Comparison of ENCODE assay signal across 1 cellular context in the genomic region with DNA sequence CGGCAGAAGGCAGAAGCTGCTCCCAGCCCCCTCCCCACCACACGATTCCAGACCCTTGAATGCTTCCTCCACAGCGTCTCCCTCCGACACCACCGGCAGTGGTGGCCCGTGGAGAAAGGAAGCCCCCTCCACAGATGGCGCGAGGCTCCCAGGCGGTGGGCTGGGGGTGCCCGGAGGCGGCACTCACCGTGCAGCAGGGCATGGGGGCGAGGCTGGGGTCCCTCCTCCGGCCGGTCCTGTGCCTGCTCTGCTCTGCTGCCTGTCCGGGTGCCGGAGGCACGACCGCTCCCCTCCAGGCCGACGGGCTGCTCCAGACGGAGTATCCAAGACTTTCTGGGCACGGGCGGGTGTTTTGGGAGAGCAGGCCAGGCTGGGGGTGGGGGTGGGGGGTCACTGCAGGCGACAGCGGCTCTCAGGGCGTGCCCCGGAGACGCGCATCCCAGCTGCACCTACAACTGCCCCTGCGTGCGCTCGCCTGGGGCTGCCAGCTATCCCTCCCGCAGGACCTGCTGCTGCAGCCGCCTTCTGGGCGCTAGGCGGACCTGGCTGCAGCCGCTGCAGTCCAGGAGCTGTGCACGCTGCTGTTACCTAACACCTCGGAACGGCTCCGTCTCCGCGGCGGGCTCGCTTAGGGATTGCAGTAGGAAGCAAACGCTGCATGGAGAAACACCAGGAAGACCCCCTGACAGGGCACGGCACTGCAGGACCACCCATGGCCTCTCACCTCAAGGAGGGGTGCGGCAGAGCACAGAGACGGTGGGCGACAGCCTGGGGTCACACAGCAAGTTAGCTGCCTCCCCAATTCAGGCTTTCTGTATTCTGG.
A peak's percentile ranks its signal among the peaks of the same experiment; 100 is the strongest.
TF ChIP-seq lines count a peak whose summit lies in the region.

No MANE protein-coding gene starts in this region.

TF ChIP-seq in HepG2, 621 proteins besides CTCF, POLR2A, EP300 and RAD21:
- TF ChIP-seq NCOA2 (CRISPR knock-in tag; IDR thresholded peaks at IDR 0.05) (no peak), KLF11 (CRISPR knock-in tag; IDR thresholded peaks at IDR 0.05) (no peak), ZMYM3 (CRISPR knock-in tag; IDR thresholded peaks at IDR 0.05) (peak; percentile 57; the same call in 1 of the 2 replicates), AKAP8 (CRISPR knock-in tag; IDR thresholded peaks at IDR 0.05) (no peak), ZNF768 (CRISPR knock-in tag; IDR thresholded peaks at IDR 0.05) (peak; percentile 98), IKZF1 (IDR thresholded peaks at IDR 0.05) (no peak)
